In genomic region chr17:22303865-22304264, GRCh38 we compare ENCODE assay signal across 20 cellular contexts.
"Had no signal": no experiment of that assay in that cellular context is flagged by ENCODE, and none has a peak within 500 bp of the region (broad histone marks: within the 10 kb centered on the region; RNA-seq: fewer than 3 reads in every experiment).

No MANE protein-coding gene starts in this region.

- H3K4me1 Mint-ChIP-seq: endodermal cell, immature natural killer cell, memory B cell had no signal

- H3K4me3 Mint-ChIP-seq: dendritic cell treated with granulocyte-macrophage colony-stimulating factor and Interleukin-4, amounts not matched to agents 40 ng/mL and 50 ng/mL, for 4 days; effector memory CD8-positive, alpha-beta T cell; endodermal cell; immature natural killer cell; memory B cell had no signal

- H3K36me3 Mint-ChIP-seq: memory B cell had no signal

- DNase-seq: colonic mucosa; cortex of kidney; effector CD8-positive, alpha-beta T cell; effector memory CD8-positive, alpha-beta T cell; endodermal cell; erythroblast; foreskin keratinocyte; heart left ventricle; hypothalamus; immature natural killer cell; islet precursor cell; kidney; kidney glomerular epithelial cell; left colon; left ventricle myocardium inferior; mammary epithelial cell; mesendoderm; midbrain had no signal

- H3K27ac Mint-ChIP-seq: dendritic cell treated with granulocyte-macrophage colony-stimulating factor and Interleukin-4, amounts not matched to agents 40 ng/mL and 50 ng/mL, for 4 days; effector memory CD8-positive, alpha-beta T cell; endodermal cell; immature natural killer cell; memory B cell had no signal

- H3K27me3 Mint-ChIP-seq: dendritic cell treated with granulocyte-macrophage colony-stimulating factor and Interleukin-4, amounts not matched to agents 40 ng/mL and 50 ng/mL, for 4 days; effector memory CD8-positive, alpha-beta T cell; memory B cell had no signal
